7 cellular contexts compared by ENCODE assay signal in the genomic region with DNA sequence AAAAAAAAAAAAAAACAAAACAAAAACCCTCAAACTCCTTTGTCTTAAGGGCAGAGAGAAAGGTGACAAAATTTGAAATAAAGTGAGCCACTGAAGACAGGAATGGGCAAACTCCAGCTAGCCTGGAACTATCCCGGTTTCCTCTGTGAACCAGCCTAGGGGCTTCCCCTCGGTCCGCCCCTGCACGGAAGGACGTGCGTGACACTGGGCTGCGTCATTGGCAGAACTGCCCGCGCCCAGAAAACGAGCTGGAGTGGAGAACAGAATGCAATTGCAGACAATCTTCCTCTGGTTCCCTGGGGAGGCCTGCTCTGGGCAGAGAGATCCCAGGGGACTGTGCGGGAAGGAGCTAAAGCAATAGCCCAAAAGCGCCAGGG. TPM values are rescaled to one million over a fixed set of nuclear protein-coding genes. Genes with fewer than 3 reads are reported as not detected.
DNase-seq lines count a peak whose midpoint lies in the region; ATAC-seq and TF ChIP-seq lines count a peak whose summit lies in the region.

No MANE protein-coding gene starts in this region.

- peak overlapping the region; percentile 96 for H3K4me2 ChIP-seq in hepatocyte

- peaks cover 2% of the 10 kb centered on the region for H3K27me3 ChIP-seq in NT2/D1 (ENCODE audit: insufficient read depth, insufficient read length)
- H3K27me3 ChIP-seq in ascending aorta = no peaks in the 10 kb centered on the region
- no peaks in the 10 kb centered on the region for H3K27me3 ChIP-seq in hepatocyte
- no peaks in the 10 kb centered on the region for H3K27me3 ChIP-seq in gastrocnemius medialis

- in situ Hi-C loops in gastrocnemius medialis (cut with MboI; ENCODE audit: low sequenced_read_pairs in 4 of 4) = no loop called here

- peak; percentile 13 for DNase-seq in HEK293T (ENCODE audit: extremely low spot score)
- DNase-seq in NT2/D1 (ENCODE audit: low read depth, low spot score) = no peak
- peak; percentile 12 to 76 for DNase-seq in ascending aorta (ENCODE audit: low spot score in 2 of 2)
- peak; percentile 82 for DNase-seq in hepatocyte (ENCODE audit: low spot score)
- DNase-seq in gastrocnemius medialis = peak in 1 of 2 donors; percentile 17
- DNase-seq in SIG-M5 (lab: John Stamatoyannopoulos, UW) = no peak

- H3K9me3 ChIP-seq in NT2/D1 (ENCODE audit: insufficient read depth, low read length) (no peaks in the 10 kb centered on the region), ascending aorta (no peaks in the 10 kb centered on the region), hepatocyte (ENCODE audit: low read depth) (no peaks in the 10 kb centered on the region), gastrocnemius medialis (no peaks in the 10 kb centered on the region)

- H3K79me2 ChIP-seq in hepatocyte = peaks cover 20% of the 10 kb centered on the region

- CTCF ChIA-PET in HEK293T (lab: Yijun Ruan, JAX) = no interaction called here

- no peaks in the 10 kb centered on the region for H3K9me2 ChIP-seq in hepatocyte (replicated peaks; ENCODE audit: insufficient read depth)

- H3K4me3 ChIP-seq in NT2/D1 (ENCODE audit: insufficient read length, low read depth) (peak overlapping the region; percentile 66), ascending aorta (peak overlapping the region; percentile 57 to 73), hepatocyte (peak overlapping the region; percentile 46), gastrocnemius medialis (peak overlapping the region; percentile 44 to 59 (median 49))

- POLR2A ChIA-PET in HEK293T (lab: Yijun Ruan, JAX) = no interaction called here

- peak overlapping the region; percentile 92 for H2AFZ ChIP-seq in hepatocyte

- no peaks in the 10 kb centered on the region for H4K20me1 ChIP-seq in hepatocyte (ENCODE audit: insufficient read depth, poor library complexity, severe bottlenecking)

- H3K36me3 ChIP-seq in NT2/D1 (ENCODE audit: insufficient read depth, insufficient read length, low read length) = no peaks in the 10 kb centered on the region
- no peaks in the 10 kb centered on the region for H3K36me3 ChIP-seq in ascending aorta
- no peaks in the 10 kb centered on the region for H3K36me3 ChIP-seq in hepatocyte (replicated peaks; ENCODE audit: insufficient read depth, low read depth)
- H3K36me3 ChIP-seq in gastrocnemius medialis = no peaks in the 10 kb centered on the region

- TF ChIP-seq POLR2A in gastrocnemius medialis (IDR thresholded peaks at IDR 0.05) = no peak

- no peak for TF ChIP-seq CTCF in ascending aorta (IDR thresholded peaks at IDR 0.05)
- TF ChIP-seq CTCF in hepatocyte (IDR thresholded peaks at IDR 0.05; ENCODE audit: poor library complexity) = no peak
- no peak for TF ChIP-seq CTCF in gastrocnemius medialis (IDR thresholded peaks at IDR 0.05 in 4 of 5, conservative IDR thresholded peaks at IDR 0.05 in 1 of 5)

- ATAC-seq in GM18502 (IDR thresholded peaks at IDR 0.05; ENCODE audit: poor library complexity, unreplicated experiment) (peak; percentile 54), gastrocnemius medialis (peak in 1 of 2 donors; percentile 24)

- 5% methylated on average over 11 of the region's 12 CpGs for WGBS in hepatocyte (ENCODE audit: low lambda C conversion rate, missing lambda C conversion rate)

- intact Hi-C loops in ascending aorta (cut with DNase I) (loop anchor here (5.0 kb wide), 1 partner anchor 368 kb away; no protein-coding TSS in a partner anchor), gastrocnemius medialis (cut with DNase I; ENCODE audit: low total_unique reads) (no loop called here)

- H3K9ac ChIP-seq in NT2/D1 (ENCODE audit: insufficient read length, low read depth) = peak overlapping the region; percentile 70

- H3K4me1 ChIP-seq in NT2/D1 (ENCODE audit: insufficient read depth, insufficient read length) (no peaks in the 10 kb centered on the region), ascending aorta (peaks cover 0 to 2% of the 10 kb centered on the region in 2 donors), hepatocyte (ENCODE audit: insufficient read depth) (peaks cover 19% of the 10 kb centered on the region), gastrocnemius medialis (peaks cover 4 to 10% of the 10 kb centered on the region in 2 donors)

- peak overlapping the region in 1 of 2 donors; percentile 45 for H3K27ac ChIP-seq in ascending aorta
- peak overlapping the region; percentile 92 for H3K27ac ChIP-seq in hepatocyte
- no peak overlapping the region for H3K27ac ChIP-seq in gastrocnemius medialis

TF ChIP-seq in HEK293T, 16 proteins besides CTCF, POLR2A, EP300 and RAD21:
- no peak for TF ChIP-seq FOXK2 (IDR thresholded peaks at IDR 0.05)
- TF ChIP-seq TARDBP (IDR thresholded peaks at IDR 0.05) = no peak
- no peak for TF ChIP-seq ZNF384 (IDR thresholded peaks at IDR 0.05)
- TF ChIP-seq HDGF (IDR thresholded peaks at IDR 0.05; ENCODE audit: borderline replicate concordance) = no peak
- TF ChIP-seq SP1 (IDR thresholded peaks at IDR 0.05) = no peak
- TF ChIP-seq L3MBTL2 (conservative IDR thresholded peaks at IDR 0.05) = no peak
- no peak for TF ChIP-seq LEF1 (IDR thresholded peaks at IDR 0.05; ENCODE audit: borderline replicate concordance)
- TF ChIP-seq SUZ12 (IDR thresholded peaks at IDR 0.05) = no peak
- no peak for TF ChIP-seq ARNT (IDR thresholded peaks at IDR 0.05)
- TF ChIP-seq, protein P1, sequence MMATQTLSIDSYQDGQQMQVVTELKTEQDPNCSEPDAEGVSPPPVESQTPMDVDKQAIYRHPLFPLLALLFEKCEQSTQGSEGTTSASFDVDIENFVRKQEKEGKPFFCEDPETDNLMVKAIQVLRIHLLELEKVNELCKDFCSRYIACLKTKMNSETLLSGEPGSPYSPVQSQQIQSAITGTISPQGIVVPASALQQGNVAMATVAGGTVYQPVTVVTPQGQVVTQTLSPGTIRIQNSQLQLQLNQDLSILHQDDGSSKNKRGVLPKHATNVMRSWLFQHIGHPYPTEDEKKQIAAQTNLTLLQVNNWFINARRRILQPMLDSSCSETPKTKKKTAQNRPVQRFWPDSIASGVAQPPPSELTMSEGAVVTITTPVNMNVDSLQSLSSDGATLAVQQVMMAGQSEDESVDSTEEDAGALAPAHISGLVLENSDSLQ (IDR thresholded peaks at IDR 0.05) = no peak
- TF ChIP-seq BHLHE40 (IDR thresholded peaks at IDR 0.05; ENCODE audit: borderline replicate concordance) = no peak
- TF ChIP-seq NFRKB (IDR thresholded peaks at IDR 0.05) = no peak
- TF ChIP-seq FOXM1 (IDR thresholded peaks at IDR 0.05; ENCODE audit: borderline replicate concordance) = no peak

RNA-seq across cellular contexts. Expression of a gene that starts 0.6 kb away (rescaled TPM):
- total RNA-seq in ascending aorta = not detected
- total RNA-seq in hepatocyte = 13.8 and 14.6 TPM in 2 replicates
- polyA plus RNA-seq in hepatocyte = 8.5 and 14.8 TPM in 2 replicates
- under 1 TPM in 1 of 4 donors, not detected in 3; 0.27 TPM for total RNA-seq in gastrocnemius medialis

Comparison
In these comparisons a context has a peak if more than half of its experiments do, and no peak if none do; other contexts are left out.
1. DNase-seq: peak in HEK293T (single experiment), ascending aorta (2 of 2) and hepatocyte (single experiment); none in NT2/D1 (single experiment) and SIG-M5 (single experiment).
2. RNA of a gene that starts 0.6 kb away (total RNA-seq): 13.8 to 14.6 TPM in hepatocyte; not detected in ascending aorta (single experiment) and 0.27 TPM in gastrocnemius medialis; every median in the first group is over 10 times any median in the second.
3. Peak in every context shown above with its lines, with median percentiles within 50 percentile points of each other: H3K4me3 ChIP-seq.